In genomic region chr19:13076320-13076719, GRCh38 we compare ENCODE assay signal across 1 cellular context.
TF ChIP-seq lines count a peak whose summit lies in the region.

No MANE protein-coding gene starts in this region.

TF ChIP-seq in HEK293, 187 proteins besides CTCF, POLR2A, EP300 and RAD21 (continued from another document):
- TF ChIP-seq ZBTB26 (tag by site-specific recombination; optimal IDR thresholded peaks at IDR 0.05): no peak
- TF ChIP-seq PRDM10 (tag by site-specific recombination; IDR thresholded peaks at IDR 0.05): peak; percentile 93
- no peak for TF ChIP-seq GLIS1 (tag by site-specific recombination; IDR thresholded peaks at IDR 0.05)
- TF ChIP-seq ZNF473 (tag by site-specific recombination; IDR thresholded peaks at IDR 0.05): no peak
- no peak for TF ChIP-seq ZNF23 (tag by site-specific recombination; IDR thresholded peaks at IDR 0.05; ENCODE audit: borderline replicate concordance)
- no peak for TF ChIP-seq ZNF366 (tag by site-specific recombination; conservative IDR thresholded peaks at IDR 0.05)
- TF ChIP-seq ZNF292 (tag by site-specific recombination; IDR thresholded peaks at IDR 0.05; ENCODE audit: borderline replicate concordance, low read depth): no peak
- no peak; the same call in 1 of the 2 replicates for TF ChIP-seq ZNF341 (tag by site-specific recombination; IDR thresholded peaks at IDR 0.05; ENCODE audit: low read depth)
- no peak for TF ChIP-seq ZNF350 (tag by site-specific recombination; IDR thresholded peaks at IDR 0.05)
- no peak for TF ChIP-seq GLI2 (tag by site-specific recombination; IDR thresholded peaks at IDR 0.05; ENCODE audit: borderline replicate concordance, low read depth)
- TF ChIP-seq ZNF510 (tag by site-specific recombination; IDR thresholded peaks at IDR 0.05; ENCODE audit: insufficient replicate concordance): no peak
- no peak for TF ChIP-seq ZNF624 (tag by site-specific recombination; IDR thresholded peaks at IDR 0.05)
- peak; percentile 40; the same call in 1 of the 2 replicates for TF ChIP-seq EGR2 (tag by site-specific recombination; IDR thresholded peaks at IDR 0.05; ENCODE audit: low read depth)
- no peak for TF ChIP-seq ZNF175 (tag by site-specific recombination; IDR thresholded peaks at IDR 0.05)
- no peak for TF ChIP-seq ZBTB6 (tag by site-specific recombination; IDR thresholded peaks at IDR 0.05)
- TF ChIP-seq ZNF391 (tag by site-specific recombination; IDR thresholded peaks at IDR 0.05; ENCODE audit: borderline replicate concordance, low read depth): no peak
- TF ChIP-seq ZNF24 (tag by site-specific recombination; IDR thresholded peaks at IDR 0.05): no peak
- TF ChIP-seq ZNF174 (tag by site-specific recombination; IDR thresholded peaks at IDR 0.05): no peak
- TF ChIP-seq ZFHX2 (tag by site-specific recombination; conservative IDR thresholded peaks at IDR 0.05): peak; percentile 76
- TF ChIP-seq SCRT1 (tag by site-specific recombination; IDR thresholded peaks at IDR 0.05; ENCODE audit: borderline replicate concordance): no peak
- TF ChIP-seq ZNF239 (tag by site-specific recombination; IDR thresholded peaks at IDR 0.05): no peak
- TF ChIP-seq ZNF549 (tag by site-specific recombination; IDR thresholded peaks at IDR 0.05): no peak
